ENCODE assay signal across 1 cellular context in genomic region chr1:179029293-179029692, GRCh38.
TF ChIP-seq lines count a peak whose summit lies in the region.

No MANE protein-coding gene starts in this region.

TF ChIP-seq in K562, 482 proteins besides CTCF, POLR2A, EP300 and RAD21 (continued from another document):
- TF ChIP-seq ZMIZ1 (IDR thresholded peaks at IDR 0.05; ENCODE audit: low read depth in 2 of 2, low read length in 2 of 2), result no peak
- TF ChIP-seq CXXC5 (CRISPR knock-in tag; IDR thresholded peaks at IDR 0.05), result peak; percentile 98
- peak in 1 of 2 experiments; percentile 85; a peak in 2 of 4 replicates for TF ChIP-seq RCOR1 (IDR thresholded peaks at IDR 0.05; ENCODE audit: borderline replicate concordance in 1 of 2, low read depth in 2 of 2, low read length in 2 of 2)
- 0 out of 2 replicates have a peak, but pooled peaks have one; percentile 26 for TF ChIP-seq MAFG (tag; conservative IDR thresholded peaks at IDR 0.05)
- TF ChIP-seq AFF1 (IDR thresholded peaks at IDR 0.05; ENCODE audit: low read depth in 1 of 2, partially characterized antibody in 2 of 2), result peak in 1 of 2 experiments; percentile 54
- peak in 1 of 2 experiments; percentile 56; a peak in 1 of 4 replicates for TF ChIP-seq MLLT1 (IDR thresholded peaks at IDR 0.05)
- TF ChIP-seq NFE2L1 (tag; IDR thresholded peaks at IDR 0.05; ENCODE audit: borderline replicate concordance, low read depth), result no peak
- TF ChIP-seq ZNF561 (CRISPR knock-in tag; conservative IDR thresholded peaks at IDR 0.05), result no peak
- 0 out of 2 replicates have a peak, but pooled peaks have one; percentile 41 for TF ChIP-seq MTA3 (IDR thresholded peaks at IDR 0.05; ENCODE audit: borderline replicate concordance)
- TF ChIP-seq TAL1 (IDR thresholded peaks at IDR 0.05), result peak; percentile 70
- TF ChIP-seq EHMT2 (IDR thresholded peaks at IDR 0.05), result peak; percentile 55; the same call in 1 of the 2 replicates
- TF ChIP-seq KDM1A (IDR thresholded peaks at IDR 0.05), result peak; percentile 78 to 79
- TF ChIP-seq CBFA2T3 (IDR thresholded peaks at IDR 0.05), result peak; percentile 88
